22 cellular contexts compared by ENCODE assay signal in the genomic region with DNA sequence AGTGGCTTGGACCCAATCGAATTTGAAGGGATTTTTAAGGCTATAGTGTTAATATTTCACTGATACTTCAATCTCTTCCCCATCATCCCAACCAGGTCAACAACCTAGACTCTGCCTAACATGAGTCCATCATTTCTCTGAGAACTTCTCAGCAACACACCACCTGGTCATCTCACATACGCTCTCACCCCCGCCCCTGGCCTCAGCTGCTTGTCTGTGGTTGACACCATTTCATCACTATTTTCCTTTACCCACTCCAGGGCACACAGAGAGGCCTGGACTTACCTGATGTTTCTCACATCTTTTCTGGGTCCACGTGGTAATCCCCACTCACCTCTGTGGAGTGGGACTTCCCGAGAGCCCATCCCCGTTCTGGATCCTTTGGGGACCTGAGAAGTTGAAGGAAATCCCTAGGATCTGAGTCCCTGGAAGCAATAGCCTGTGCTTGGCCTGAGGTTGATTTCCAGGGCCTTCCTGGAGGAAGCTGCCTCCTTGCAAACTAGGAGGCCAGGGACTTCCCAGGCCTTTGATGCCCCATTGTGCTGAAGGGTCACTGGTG. TPM values are rescaled to one million over a fixed set of nuclear protein-coding genes. Genes with fewer than 3 reads are reported as not detected.
"Had no signal": no experiment of that assay in that cellular context is flagged by ENCODE, and none has a peak within 500 bp of the region (broad histone marks: within the 10 kb centered on the region; RNA-seq: fewer than 3 reads in every experiment).

No MANE protein-coding gene starts in this region.

- H3K4me1 ChIP-seq: colonic mucosa had no signal

- H3K9me3 ChIP-seq: body of pancreas, colonic mucosa, mucosa of descending colon, neutrophil, sigmoid colon, thoracic aorta, upper lobe of left lung had no signal

- H3K4me2 ChIP-seq: hepatocyte had no signal

- H3K27me3 ChIP-seq: body of pancreas, colonic mucosa, hepatocyte, upper lobe of left lung had no signal

- H3K4me3 ChIP-seq: body of pancreas, colonic mucosa, hepatocyte, mucosa of descending colon, sigmoid colon, thoracic aorta, upper lobe of left lung had no signal

- H2AFZ ChIP-seq: hepatocyte, parathyroid adenoma had no signal

- H3K36me3 ChIP-seq: colonic mucosa, neutrophil, sigmoid colon, thoracic aorta, upper lobe of left lung had no signal

- ATAC-seq: activated CD4-positive, alpha-beta T cell treated with anti-CD3 and anti-CD28 coated beads for 36 hours; body of pancreas; mucosa of descending colon; naive thymus-derived CD4-positive, alpha-beta T cell; stimulated activated naive B cell treated with anti-CD40 and anti-IgM and Interleukin-4, amounts not matched to agents 10 μg/mL and 1 μg/mL and 100 μg/mL, for 72 hours had no signal

- DNase-seq: activated CD4-positive, alpha-beta memory T cell treated with anti-CD3 and anti-CD28 coated beads for 36 hours; activated CD4-positive, alpha-beta T cell treated with anti-CD3 and anti-CD28 coated beads for 36 hours; activated naive CD4-positive, alpha-beta T cell treated with anti-CD3 and anti-CD28 coated beads for 36 hours; activated T-cell treated with anti-CD3 and anti-CD28 coated beads, Interleukin-2, amount 50 U/mL, for 1 hour; body of pancreas; central memory CD4-positive, alpha-beta T cell; colonic mucosa; endodermal cell; foreskin fibroblast; mucosa of descending colon; naive thymus-derived CD4-positive, alpha-beta T cell; sigmoid colon; stimulated activated naive B cell treated with anti-CD40 and anti-IgM and Interleukin-4, amounts not matched to agents 10 μg/mL and 1 μg/mL and 100 μg/mL, for 72 hours; upper lobe of left lung had no signal

- H3K9ac ChIP-seq: parathyroid adenoma had no signal

- H3K79me2 ChIP-seq: parathyroid adenoma had no signal

- H3K27ac ChIP-seq: body of pancreas, colonic mucosa, epithelial cell of prostate, hepatocyte, neutrophil, parathyroid adenoma, sigmoid colon, thoracic aorta, upper lobe of left lung had no signal

RNA-seq across cellular contexts. Expression of a gene that starts 3.2 kb away (rescaled TPM):
- total RNA-seq: activated CD4-positive, alpha-beta memory T cell treated with anti-CD3 and anti-CD28 coated beads for 36 hours; activated CD4-positive, alpha-beta T cell treated with anti-CD3 and anti-CD28 coated beads for 36 hours; activated naive CD4-positive, alpha-beta T cell treated with anti-CD3 and anti-CD28 coated beads for 36 hours; activated T-helper 2 cell treated with anti-CD3 and anti-CD28 coated beads, Interferon-gamma antibody, Interleukin-2, Interleukin-4, amounts not matched to agents 10 μg/mL and 5 μg/mL and 100 μg/mL, durations not matched to agents 14 hours and 24 hours and 36 hours; body of pancreas; colonic mucosa; endodermal cell; glomerular endothelial cell; hepatocyte; mucosa of descending colon; naive thymus-derived CD4-positive, alpha-beta T cell; thoracic aorta; upper lobe of left lung had no signal
- polyA plus RNA-seq: hepatocyte; naive thymus-derived CD4-positive, alpha-beta T cell had no signal

RNA-seq across cellular contexts. Expression of a gene that starts 39.6 kb away (rescaled TPM):
- total RNA-seq: activated CD4-positive, alpha-beta memory T cell treated with anti-CD3 and anti-CD28 coated beads for 36 hours; activated CD4-positive, alpha-beta T cell treated with anti-CD3 and anti-CD28 coated beads for 36 hours; activated naive CD4-positive, alpha-beta T cell treated with anti-CD3 and anti-CD28 coated beads for 36 hours; activated T-helper 2 cell treated with anti-CD3 and anti-CD28 coated beads, Interferon-gamma antibody, Interleukin-2, Interleukin-4, amounts not matched to agents 10 μg/mL and 5 μg/mL and 100 μg/mL, durations not matched to agents 14 hours and 24 hours and 36 hours; body of pancreas; colonic mucosa; endodermal cell; glomerular endothelial cell; hepatocyte; mucosa of descending colon; naive thymus-derived CD4-positive, alpha-beta T cell; sigmoid colon; thoracic aorta; upper lobe of left lung; WTC11 had no signal
- polyA plus RNA-seq: hepatocyte; naive thymus-derived CD4-positive, alpha-beta T cell; sigmoid colon had no signal

RNA-seq across cellular contexts. Expression of a gene that starts 49.1 kb away (rescaled TPM):
- total RNA-seq: activated T-helper 2 cell treated with anti-CD3 and anti-CD28 coated beads, Interferon-gamma antibody, Interleukin-2, Interleukin-4, amounts not matched to agents 10 μg/mL and 5 μg/mL and 100 μg/mL, durations not matched to agents 14 hours and 24 hours and 36 hours; body of pancreas; colonic mucosa; glomerular endothelial cell; hepatocyte; sigmoid colon had no signal
- polyA plus RNA-seq: hepatocyte; naive thymus-derived CD4-positive, alpha-beta T cell; sigmoid colon had no signal
